ENCODE assay signal across 8 cellular contexts in the genomic region with DNA sequence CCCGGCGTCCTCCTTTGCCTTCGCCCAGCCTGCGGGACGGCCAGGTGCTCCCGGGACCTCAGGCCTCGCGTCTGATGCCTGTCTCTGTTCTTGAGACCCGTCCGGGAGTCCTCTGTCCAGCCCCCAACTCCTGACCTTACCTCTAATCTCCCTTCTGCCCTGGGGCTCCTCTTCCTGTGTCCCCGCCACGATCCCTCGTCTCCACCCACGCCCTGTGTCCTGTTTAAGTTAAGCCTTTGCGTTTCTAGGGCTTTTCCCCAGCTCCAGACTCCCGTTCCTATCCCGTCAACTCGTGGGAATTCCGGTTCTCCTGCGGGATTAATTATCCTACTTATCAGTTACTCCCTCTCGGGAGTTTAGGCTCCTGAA. TPM values are rescaled to one million over a fixed set of nuclear protein-coding genes. Genes with fewer than 3 reads are reported as not detected.
DNase-seq lines count a peak whose midpoint lies in the region; ATAC-seq and TF ChIP-seq lines count a peak whose summit lies in the region.

No MANE protein-coding gene starts in this region.

- ATAC-seq in activated naive CD8-positive, alpha-beta T cell treated with anti-CD3 and anti-CD28 coated beads, Interleukin-2, amount 50 U/mL, for 24 hours: no peak
- ATAC-seq in GM21529 (IDR thresholded peaks at IDR 0.05; ENCODE audit: unreplicated experiment) (no peak), HG02623 (IDR thresholded peaks at IDR 0.05; ENCODE audit: unreplicated experiment) (no peak)

- no peak for TF ChIP-seq CTCF in type B pancreatic cell (conservative IDR thresholded peaks at IDR 0.05)

- no peaks in the 10 kb centered on the region for H3K27me3 Mint-ChIP-seq in activated naive CD4-positive, alpha-beta T cell treated with anti-CD3 and anti-CD28 coated beads, Interleukin-2, amount 50 U/mL, for 24 hours
- peaks cover 5% of the 10 kb centered on the region for H3K27me3 Mint-ChIP-seq in activated naive CD8-positive, alpha-beta T cell treated with anti-CD3 and anti-CD28 coated beads, Interleukin-2, amount 50 U/mL, for 24 hours
- H3K27me3 Mint-ChIP-seq in type B pancreatic cell: peaks cover 2% of the 10 kb centered on the region

- peak overlapping the region; percentile 100 for H3K4me3 Mint-ChIP-seq in activated naive CD4-positive, alpha-beta T cell treated with anti-CD3 and anti-CD28 coated beads, Interleukin-2, amount 50 U/mL, for 24 hours
- peak overlapping the region; percentile 91 for H3K4me3 Mint-ChIP-seq in activated naive CD8-positive, alpha-beta T cell treated with anti-CD3 and anti-CD28 coated beads, Interleukin-2, amount 50 U/mL, for 24 hours
- peak overlapping the region; percentile 99 for H3K4me3 Mint-ChIP-seq in type B pancreatic cell

- peaks cover 43% of the 10 kb centered on the region for H3K4me1 Mint-ChIP-seq in activated naive CD4-positive, alpha-beta T cell treated with anti-CD3 and anti-CD28 coated beads, Interleukin-2, amount 50 U/mL, for 24 hours
- H3K4me1 Mint-ChIP-seq in activated naive CD8-positive, alpha-beta T cell treated with anti-CD3 and anti-CD28 coated beads, Interleukin-2, amount 50 U/mL, for 24 hours: peaks cover 46% of the 10 kb centered on the region
- H3K4me1 Mint-ChIP-seq in type B pancreatic cell (ENCODE audit: unreplicated experiment): peaks cover 22% of the 10 kb centered on the region

- peaks cover 12% of the 10 kb centered on the region for H3K36me3 Mint-ChIP-seq in activated naive CD4-positive, alpha-beta T cell treated with anti-CD3 and anti-CD28 coated beads, Interleukin-2, amount 50 U/mL, for 24 hours
- peaks cover 45% of the 10 kb centered on the region for H3K36me3 Mint-ChIP-seq in activated naive CD8-positive, alpha-beta T cell treated with anti-CD3 and anti-CD28 coated beads, Interleukin-2, amount 50 U/mL, for 24 hours (ENCODE audit: low read depth)
- peaks cover 14% of the 10 kb centered on the region for H3K36me3 Mint-ChIP-seq in type B pancreatic cell

- peak overlapping the region; percentile 98 for H3K27ac ChIP-seq in layer of hippocampus (ENCODE audit: low read depth, low read length)

- no peaks in the 10 kb centered on the region for H3K27me3 ChIP-seq in layer of hippocampus (ENCODE audit: control insufficient read depth, insufficient read depth, low read length)

- DNase-seq in activated naive CD4-positive, alpha-beta T cell (lab: John Stamatoyannopoulos, UW): no peak
- no peak for DNase-seq in activated naive CD8-positive, alpha-beta T cell treated with anti-CD3 and anti-CD28 coated beads, Interleukin-2, amount 50 U/mL, for 24 hours
- DNase-seq in type B pancreatic cell (ENCODE audit: extremely low spot score, unreplicated experiment): no peak
- no peak for DNase-seq in NCI-H526 (lab: John Stamatoyannopoulos, UW)

- H3K27ac Mint-ChIP-seq in activated naive CD4-positive, alpha-beta T cell treated with anti-CD3 and anti-CD28 coated beads, Interleukin-2, amount 50 U/mL, for 24 hours: peak overlapping the region; percentile 92
- peak overlapping the region; percentile 99 for H3K27ac Mint-ChIP-seq in activated naive CD8-positive, alpha-beta T cell treated with anti-CD3 and anti-CD28 coated beads, Interleukin-2, amount 50 U/mL, for 24 hours
- H3K27ac Mint-ChIP-seq in type B pancreatic cell: peak overlapping the region; percentile 99

- no peaks in the 10 kb centered on the region for H3K9me3 Mint-ChIP-seq in activated naive CD4-positive, alpha-beta T cell treated with anti-CD3 and anti-CD28 coated beads, Interleukin-2, amount 50 U/mL, for 24 hours
- no peaks in the 10 kb centered on the region for H3K9me3 Mint-ChIP-seq in activated naive CD8-positive, alpha-beta T cell treated with anti-CD3 and anti-CD28 coated beads, Interleukin-2, amount 50 U/mL, for 24 hours
- H3K9me3 Mint-ChIP-seq in type B pancreatic cell: no peaks in the 10 kb centered on the region

RNA-seq across cellular contexts. Expression of a gene that starts 0.7 kb away (rescaled TPM):
- total RNA-seq in type B pancreatic cell (ENCODE audit: low replicate concordance): 135 and 196 TPM in 2 replicates

RNA-seq across cellular contexts. Expression of a gene that starts 13.9 kb away (rescaled TPM):
- total RNA-seq in type B pancreatic cell (ENCODE audit: low replicate concordance): 3.9 and 4.2 TPM in 2 replicates

RNA-seq across cellular contexts. Expression of a gene that starts 23.4 kb away (rescaled TPM):
- total RNA-seq in type B pancreatic cell (ENCODE audit: low replicate concordance): 16.1 and 24.3 TPM in 2 replicates

RNA-seq across cellular contexts. Expression of a gene that starts 34.4 kb away (rescaled TPM):
- 8.7 and 50.7 TPM in 2 replicates for total RNA-seq in type B pancreatic cell (ENCODE audit: low replicate concordance)

RNA-seq across cellular contexts. Expression of a gene that starts 52.9 kb away (rescaled TPM):
- total RNA-seq in type B pancreatic cell (ENCODE audit: low replicate concordance): not detected in 2 replicates
